In the genomic region with DNA sequence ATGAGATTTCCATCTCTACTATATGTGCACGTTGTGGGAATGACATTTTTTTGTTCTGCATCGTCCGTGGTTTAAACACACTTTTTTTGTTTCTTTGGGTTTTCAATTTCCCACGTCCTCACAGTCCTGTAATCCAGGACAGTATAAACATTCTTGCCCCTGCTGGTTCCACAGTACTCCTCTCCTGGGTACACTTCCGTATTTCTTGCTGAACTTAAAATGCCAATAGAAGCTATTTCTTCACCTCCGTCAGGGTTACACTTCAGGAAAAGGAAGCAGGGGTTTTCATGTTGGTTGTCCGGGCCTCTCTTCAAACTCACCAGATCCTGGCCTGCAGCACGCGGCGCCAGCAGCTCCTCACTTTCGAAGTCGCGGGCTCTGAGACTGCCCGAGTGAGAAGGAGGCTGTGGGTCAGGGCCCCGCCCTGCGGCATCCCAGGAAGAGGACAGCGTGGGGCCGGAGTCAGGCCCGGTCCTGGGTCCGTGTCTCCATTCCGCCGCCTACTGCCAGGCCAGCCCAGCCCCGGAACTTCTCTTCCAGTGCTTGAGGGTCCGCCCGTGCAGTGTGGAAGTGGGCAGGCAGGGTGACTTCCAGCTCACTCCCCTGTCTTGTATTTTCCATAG, we compare ENCODE assay signal across 1 cellular context.
TF ChIP-seq lines count a peak whose summit lies in the region.

No MANE protein-coding gene starts in this region.

TF ChIP-seq in SK-N-SH, 30 proteins besides CTCF, POLR2A, EP300 and RAD21:
- TF ChIP-seq EZH2phosphoT487 (IDR thresholded peaks at IDR 0.05; ENCODE audit: borderline replicate concordance, low read depth) (no peak), TAF1 (IDR thresholded peaks at IDR 0.05; ENCODE audit: borderline replicate concordance, low read depth, low read length) (no peak), TCF12 (IDR thresholded peaks at IDR 0.05) (no peak), RFX5 (IDR thresholded peaks at IDR 0.05; ENCODE audit: low read length) (no peak), GATA2 (CRISPR knock-in tag; IDR thresholded peaks at IDR 0.05) (no peak), NFIC (IDR thresholded peaks at IDR 0.05; ENCODE audit: borderline replicate concordance) (no peak), RCOR1 (IDR thresholded peaks at IDR 0.05; ENCODE audit: low read length) (no peak), ELF1 (IDR thresholded peaks at IDR 0.05) (no peak), USF1 (IDR thresholded peaks at IDR 0.05; ENCODE audit: borderline replicate concordance, low read depth) (no peak), SMC3 (IDR thresholded peaks at IDR 0.05; ENCODE audit: low read depth, low read length) (no peak), MXI1 (IDR thresholded peaks at IDR 0.05; ENCODE audit: low read depth, low read length) (no peak), ZBTB33 (IDR thresholded peaks at IDR 0.05; ENCODE audit: borderline replicate concordance, low read depth) (no peak), FOXM1 (IDR thresholded peaks at IDR 0.05; ENCODE audit: low read depth) (no peak), FOSL2 (IDR thresholded peaks at IDR 0.05; ENCODE audit: borderline replicate concordance, low read depth) (no peak), PBX3 (IDR thresholded peaks at IDR 0.05) (no peak)
- TF ChIP-seq, protein P1, sequence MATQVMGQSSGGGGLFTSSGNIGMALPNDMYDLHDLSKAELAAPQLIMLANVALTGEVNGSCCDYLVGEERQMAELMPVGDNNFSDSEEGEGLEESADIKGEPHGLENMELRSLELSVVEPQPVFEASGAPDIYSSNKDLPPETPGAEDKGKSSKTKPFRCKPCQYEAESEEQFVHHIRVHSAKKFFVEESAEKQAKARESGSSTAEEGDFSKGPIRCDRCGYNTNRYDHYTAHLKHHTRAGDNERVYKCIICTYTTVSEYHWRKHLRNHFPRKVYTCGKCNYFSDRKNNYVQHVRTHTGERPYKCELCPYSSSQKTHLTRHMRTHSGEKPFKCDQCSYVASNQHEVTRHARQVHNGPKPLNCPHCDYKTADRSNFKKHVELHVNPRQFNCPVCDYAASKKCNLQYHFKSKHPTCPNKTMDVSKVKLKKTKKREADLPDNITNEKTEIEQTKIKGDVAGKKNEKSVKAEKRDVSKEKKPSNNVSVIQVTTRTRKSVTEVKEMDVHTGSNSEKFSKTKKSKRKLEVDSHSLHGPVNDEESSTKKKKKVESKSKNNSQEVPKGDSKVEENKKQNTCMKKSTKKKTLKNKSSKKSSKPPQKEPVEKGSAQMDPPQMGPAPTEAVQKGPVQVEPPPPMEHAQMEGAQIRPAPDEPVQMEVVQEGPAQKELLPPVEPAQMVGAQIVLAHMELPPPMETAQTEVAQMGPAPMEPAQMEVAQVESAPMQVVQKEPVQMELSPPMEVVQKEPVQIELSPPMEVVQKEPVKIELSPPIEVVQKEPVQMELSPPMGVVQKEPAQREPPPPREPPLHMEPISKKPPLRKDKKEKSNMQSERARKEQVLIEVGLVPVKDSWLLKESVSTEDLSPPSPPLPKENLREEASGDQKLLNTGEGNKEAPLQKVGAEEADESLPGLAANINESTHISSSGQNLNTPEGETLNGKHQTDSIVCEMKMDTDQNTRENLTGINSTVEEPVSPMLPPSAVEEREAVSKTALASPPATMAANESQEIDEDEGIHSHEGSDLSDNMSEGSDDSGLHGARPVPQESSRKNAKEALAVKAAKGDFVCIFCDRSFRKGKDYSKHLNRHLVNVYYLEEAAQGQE (IDR thresholded peaks at IDR 0.05; ENCODE audit: low read depth, low read length), result no peak
